Comparison of ENCODE assay signal across 13 cellular contexts in genomic region chr2:125405816-125406215, GRCh38.
DNase-seq lines count a peak whose midpoint lies in the region; ATAC-seq and TF ChIP-seq lines count a peak whose summit lies in the region.
"Had no signal": no experiment of that assay in that cellular context is flagged by ENCODE, and none has a peak within 500 bp of the region (broad histone marks: within the 10 kb centered on the region; RNA-seq: fewer than 3 reads in every experiment).

No MANE protein-coding gene starts in this region.

- CTCF ChIA-PET in RWPE1 (lab: Yijun Ruan, JAX) = interaction anchor here (0.6 kb wide), 1 partner anchor 40 kb away, joined by 3 read pairs; no protein-coding TSS in a partner anchor

- H3K9me3 Mint-ChIP-seq in activated T-cell treated with anti-CD3 and anti-CD28 coated beads, Interleukin-2, amount 50 U/mL, for 24 hours = peaks cover 2% of the 10 kb centered on the region
- peaks cover 7 to 29% (median 19%) of the 10 kb centered on the region in 6 donors for H3K9me3 Mint-ChIP-seq in immature natural killer cell
- H3K9me3 Mint-ChIP-seq: H9 had no signal

- no peaks in the 10 kb centered on the region for H3K9me3 ChIP-seq in colonic mucosa

- H3K27me3 ChIP-seq in colonic mucosa = no peaks in the 10 kb centered on the region
- H3K27me3 ChIP-seq: cardiac muscle cell had no signal

- no peak overlapping the region for H3K27ac Mint-ChIP-seq in activated T-cell treated with anti-CD3 and anti-CD28 coated beads, Interleukin-2, amount 50 U/mL, for 24 hours
- no peak overlapping the region for H3K27ac Mint-ChIP-seq in immature natural killer cell
- H3K27ac Mint-ChIP-seq: activated CD8-positive, alpha-beta T cell treated with anti-CD3 and anti-CD28 coated beads, Interleukin-2, amount 10 ng/mL, durations not matched to agents 7 days and 5 days had no signal

- H3K9ac ChIP-seq in colonic mucosa (ENCODE audit: low read depth in 2 of 2, low read length in 2 of 2) = no peak overlapping the region

- H3K4me3 ChIP-seq in epithelial cell of proximal tubule (ENCODE audit: low read depth, low read length) (no peak overlapping the region), colonic mucosa (no peak overlapping the region)
- H3K4me3 ChIP-seq: cardiac muscle cell, SK-N-MC had no signal

- no peaks in the 10 kb centered on the region for H3K36me3 Mint-ChIP-seq in activated T-cell treated with anti-CD3 and anti-CD28 coated beads, Interleukin-2, amount 50 U/mL, for 24 hours (ENCODE audit: low read depth)
- no peaks in the 10 kb centered on the region for H3K36me3 Mint-ChIP-seq in immature natural killer cell

- H3K4me1 Mint-ChIP-seq in activated T-cell treated with anti-CD3 and anti-CD28 coated beads, Interleukin-2, amount 50 U/mL, for 24 hours (ENCODE audit: low read depth) = no peaks in the 10 kb centered on the region
- H3K4me1 Mint-ChIP-seq in immature natural killer cell = no peaks in the 10 kb centered on the region
- H3K4me1 Mint-ChIP-seq: H9 had no signal

- no peak overlapping the region for H3K4me3 Mint-ChIP-seq in activated T-cell treated with anti-CD3 and anti-CD28 coated beads, Interleukin-2, amount 50 U/mL, for 24 hours
- no peak overlapping the region for H3K4me3 Mint-ChIP-seq in immature natural killer cell
- H3K4me3 Mint-ChIP-seq: activated CD8-positive, alpha-beta T cell treated with anti-CD3 and anti-CD28 coated beads, Interleukin-2, amount 10 ng/mL, durations not matched to agents 7 days and 5 days; H9 had no signal

- TF ChIP-seq CTCF in RWPE1 (conservative IDR thresholded peaks at IDR 0.05; ENCODE audit: low read depth) = no peak
- no peak for TF ChIP-seq CTCF in epithelial cell of proximal tubule (conservative IDR thresholded peaks at IDR 0.05; ENCODE audit: low read depth, low read length)
- TF ChIP-seq CTCF in colonic mucosa (IDR thresholded peaks at IDR 0.05) = no peak

- POLR2A ChIA-PET in RWPE1 (lab: Yijun Ruan, JAX; ENCODE audit: low non-redundant PET) = no interaction called here

- no peaks in the 10 kb centered on the region for H3K4me1 ChIP-seq in colonic mucosa

- ATAC-seq in HG02623 (IDR thresholded peaks at IDR 0.05; ENCODE audit: unreplicated experiment) = no peak
- ATAC-seq: activated CD8-positive, alpha-beta T cell treated with anti-CD3 and anti-CD28 coated beads, Interleukin-2, amount 10 ng/mL, durations not matched to agents 7 days and 5 days had no signal

- no peaks in the 10 kb centered on the region for H3K27me3 Mint-ChIP-seq in activated T-cell treated with anti-CD3 and anti-CD28 coated beads, Interleukin-2, amount 50 U/mL, for 24 hours
- H3K27me3 Mint-ChIP-seq in immature natural killer cell (ENCODE audit: low read depth in 3 of 3) = no peaks in the 10 kb centered on the region

- H3K27ac ChIP-seq in RWPE1 = no peak overlapping the region
- no peak overlapping the region for H3K27ac ChIP-seq in colonic mucosa
- H3K27ac ChIP-seq: cardiac muscle cell, SK-N-MC had no signal

- H3K36me3 ChIP-seq in colonic mucosa = no peaks in the 10 kb centered on the region
- H3K36me3 ChIP-seq: cardiac muscle cell had no signal

- DNase-seq in ELR (ENCODE audit: low read depth) (peak; percentile 94), RWPE1 (ENCODE audit: low spot score) (peak; percentile 70), epithelial cell of proximal tubule (ENCODE audit: low read depth) (peak; percentile 67), non-pigmented ciliary epithelial cell (ENCODE audit: low read depth) (peak; percentile 93), colonic mucosa (no peak), immature natural killer cell (no peak)
- DNase-seq in activated T-cell treated with anti-CD3 and anti-CD28 coated beads, Interleukin-2, amount 50 U/mL, for 24 hours = no peak
- DNase-seq: activated CD8-positive, alpha-beta T cell treated with anti-CD3 and anti-CD28 coated beads, Interleukin-2, amount 10 ng/mL, durations not matched to agents 7 days and 5 days; DMS79 treated with DMSO at 0.1 percent for 48 hours; H9 had no signal

- intact Hi-C loops in colonic mucosa (cut with DNase I) = no loop called here

Comparison
In these comparisons a context has a peak if more than half of its experiments do, and no peak if none do; other contexts are left out.
1. DNase-seq: peak in ELR (single experiment), RWPE1 (single experiment), epithelial cell of proximal tubule (single experiment) and non-pigmented ciliary epithelial cell (single experiment); none in colonic mucosa (single experiment), activated T-cell treated with anti-CD3 and anti-CD28 coated beads, Interleukin-2, amount 50 U/mL, for 24 hours (single experiment) and immature natural killer cell (0 of 3).